Comparison of ENCODE assay signal across 1 cellular context in the genomic region with DNA sequence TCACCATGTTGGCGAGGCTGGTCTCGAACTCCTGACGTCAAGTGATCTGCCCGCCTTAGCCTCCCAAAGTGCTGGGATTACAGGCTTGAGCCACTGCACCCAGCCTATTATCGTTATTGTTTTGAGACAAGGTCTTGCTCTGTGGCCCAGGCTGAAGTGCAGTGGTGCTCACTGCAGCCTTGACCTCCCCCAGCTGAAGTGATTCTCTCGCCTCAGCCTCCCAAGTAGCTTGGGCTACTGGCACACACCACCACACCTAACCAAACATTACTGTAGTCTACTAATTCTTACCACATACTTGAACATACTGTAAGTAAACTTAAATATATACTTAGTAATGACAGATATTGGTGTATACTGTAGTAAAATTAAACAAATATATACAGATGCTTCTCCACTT.
TF ChIP-seq lines count a peak whose summit lies in the region.

No MANE protein-coding gene starts in this region.

TF ChIP-seq in HCT116, 20 proteins besides CTCF, POLR2A, EP300 and RAD21:
- TF ChIP-seq EGR1 (IDR thresholded peaks at IDR 0.05; ENCODE audit: low read depth) = no peak
- no peak for TF ChIP-seq CBX3 (IDR thresholded peaks at IDR 0.05; ENCODE audit: low read depth)
- TF ChIP-seq, protein P1, sequence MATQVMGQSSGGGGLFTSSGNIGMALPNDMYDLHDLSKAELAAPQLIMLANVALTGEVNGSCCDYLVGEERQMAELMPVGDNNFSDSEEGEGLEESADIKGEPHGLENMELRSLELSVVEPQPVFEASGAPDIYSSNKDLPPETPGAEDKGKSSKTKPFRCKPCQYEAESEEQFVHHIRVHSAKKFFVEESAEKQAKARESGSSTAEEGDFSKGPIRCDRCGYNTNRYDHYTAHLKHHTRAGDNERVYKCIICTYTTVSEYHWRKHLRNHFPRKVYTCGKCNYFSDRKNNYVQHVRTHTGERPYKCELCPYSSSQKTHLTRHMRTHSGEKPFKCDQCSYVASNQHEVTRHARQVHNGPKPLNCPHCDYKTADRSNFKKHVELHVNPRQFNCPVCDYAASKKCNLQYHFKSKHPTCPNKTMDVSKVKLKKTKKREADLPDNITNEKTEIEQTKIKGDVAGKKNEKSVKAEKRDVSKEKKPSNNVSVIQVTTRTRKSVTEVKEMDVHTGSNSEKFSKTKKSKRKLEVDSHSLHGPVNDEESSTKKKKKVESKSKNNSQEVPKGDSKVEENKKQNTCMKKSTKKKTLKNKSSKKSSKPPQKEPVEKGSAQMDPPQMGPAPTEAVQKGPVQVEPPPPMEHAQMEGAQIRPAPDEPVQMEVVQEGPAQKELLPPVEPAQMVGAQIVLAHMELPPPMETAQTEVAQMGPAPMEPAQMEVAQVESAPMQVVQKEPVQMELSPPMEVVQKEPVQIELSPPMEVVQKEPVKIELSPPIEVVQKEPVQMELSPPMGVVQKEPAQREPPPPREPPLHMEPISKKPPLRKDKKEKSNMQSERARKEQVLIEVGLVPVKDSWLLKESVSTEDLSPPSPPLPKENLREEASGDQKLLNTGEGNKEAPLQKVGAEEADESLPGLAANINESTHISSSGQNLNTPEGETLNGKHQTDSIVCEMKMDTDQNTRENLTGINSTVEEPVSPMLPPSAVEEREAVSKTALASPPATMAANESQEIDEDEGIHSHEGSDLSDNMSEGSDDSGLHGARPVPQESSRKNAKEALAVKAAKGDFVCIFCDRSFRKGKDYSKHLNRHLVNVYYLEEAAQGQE (IDR thresholded peaks at IDR 0.05; ENCODE audit: low read depth) = no peak
- TF ChIP-seq SRF (IDR thresholded peaks at IDR 0.05; ENCODE audit: low read depth) = no peak
TF ChIP-seq in HCT116: peak in this region for 0.
